Comparison of ENCODE assay signal across 12 cellular contexts in genomic region chr11:114260483-114260882, GRCh38. TPM values are rescaled to one million over a fixed set of nuclear protein-coding genes. Genes with fewer than 3 reads are reported as not detected.
DNase-seq lines count a peak whose midpoint lies in the region; ATAC-seq and TF ChIP-seq lines count a peak whose summit lies in the region.
"Had no signal": no experiment of that assay in that cellular context is flagged by ENCODE, and none has a peak within 500 bp of the region (broad histone marks: within the 10 kb centered on the region; RNA-seq: fewer than 3 reads in every experiment).

No MANE protein-coding gene starts in this region.

- DNase-seq in G401 (ENCODE audit: low spot score) = peak; percentile 49
- no peak for DNase-seq in lower lobe of right lung
- no peak for DNase-seq in glomerular visceral epithelial cell (ENCODE audit: extremely low spot score)
- no peak for DNase-seq in 8988T
- no peak for DNase-seq in NCI-H748 (lab: John Stamatoyannopoulos, UW; ENCODE audit: unreplicated experiment)

- H3K4me3 ChIP-seq in lower lobe of right lung (no peak overlapping the region), stomach smooth muscle (ENCODE audit: low read length in 2 of 2) (peak overlapping the region in 1 of 2 donors; percentile 44)
- H3K4me3 ChIP-seq: GM23248, MG63, spleen had no signal

- intact Hi-C loops in lower lobe of right lung (cut with DNase I) = loop anchor here (10.0 kb wide), 2 partner anchors 226 to 366 kb away; no protein-coding TSS in a partner anchor

- no peak for TF ChIP-seq CTCF in lower lobe of right lung (IDR thresholded peaks at IDR 0.05)

- ATAC-seq in lower lobe of right lung (peak in 1 of 2 donors; percentile 2), GM19467 (IDR thresholded peaks at IDR 0.05; ENCODE audit: unreplicated experiment) (no peak)

- H3K27ac ChIP-seq in angular gyrus (ENCODE audit: low read depth, low read length) (peak overlapping the region; percentile 9), lower lobe of right lung (peak overlapping the region; percentile 50), stomach smooth muscle (ENCODE audit: low read length) (peak overlapping the region; percentile 83)
- H3K27ac ChIP-seq: GM23248 had no signal

- peaks cover 18% of the 10 kb centered on the region for H3K36me3 ChIP-seq in lower lobe of right lung
- H3K36me3 ChIP-seq in stomach smooth muscle (ENCODE audit: control insufficient read depth in 2 of 2, insufficient read depth in 2 of 2, low read length in 2 of 2) = peaks cover 0 to 4% of the 10 kb centered on the region in 2 donors
- H3K36me3 ChIP-seq: MG63 had no signal

- H3K4me1 ChIP-seq in lower lobe of right lung (peaks cover 62% of the 10 kb centered on the region), stomach smooth muscle (ENCODE audit: control insufficient read depth, insufficient read depth, low read length) (peaks cover 40% of the 10 kb centered on the region)

- in situ Hi-C loops in G401 (cut with HindIII; ENCODE audit: low sequenced_read_pairs) = no loop called here

- H3K9me3 ChIP-seq in lower lobe of right lung (no peaks in the 10 kb centered on the region), stomach smooth muscle (ENCODE audit: control insufficient read depth in 2 of 2, low read length in 2 of 2) (no peaks in the 10 kb centered on the region)
- H3K9me3 ChIP-seq: MG63, spleen had no signal

- H3K9ac ChIP-seq in stomach smooth muscle (ENCODE audit: low read length in 2 of 2) = peak overlapping the region; percentile 21 to 43
- H3K9ac ChIP-seq: GM23248 had no signal

- H3K27me3 ChIP-seq in lower lobe of right lung (ENCODE audit: low read depth) (no peaks in the 10 kb centered on the region), stomach smooth muscle (ENCODE audit: control insufficient read depth in 1 of 2, insufficient read depth in 2 of 2, low read length in 2 of 2) (no peaks in the 10 kb centered on the region)

RNA-seq across cellular contexts. Expression of gene NNMT, which starts 35.7 kb away (rescaled TPM):
- not detected in 2 replicates for total RNA-seq in G401 (2014; rRNA removed; shearing (Covaris generic))
- total RNA-seq in lower lobe of right lung = 162 TPM
- total RNA-seq: occipital lobe had no signal

Comparison
In these comparisons a context has a peak if more than half of its experiments do, and no peak if none do; other contexts are left out.
1. H3K27ac ChIP-seq: peak in every context shown above with its lines; median percentile 83 in stomach smooth muscle; 50 in lower lobe of right lung; 9 in angular gyrus.
2. RNA of gene NNMT, which starts 35.7 kb away (total RNA-seq): 162 TPM in lower lobe of right lung (single experiment); not detected in G401; every median in the first group is over 100 times any median in the second.